1 cellular context compared by ENCODE assay signal in genomic region chr16:12612598-12613101, GRCh38.
TF ChIP-seq lines count a peak whose summit lies in the region.

No MANE protein-coding gene starts in this region.

TF ChIP-seq in K562, 482 proteins besides CTCF, POLR2A, EP300 and RAD21 (continued from another document and continues in another):
- TF ChIP-seq BCLAF1 (IDR thresholded peaks at IDR 0.05; ENCODE audit: borderline replicate concordance in 1 of 2, control insufficient read depth in 1 of 2, low read depth in 2 of 2, low read length in 1 of 2) (no peak), FOXA1 (IDR thresholded peaks at IDR 0.05; ENCODE audit: borderline replicate concordance) (no peak), CEBPZ (IDR thresholded peaks at IDR 0.05; ENCODE audit: borderline replicate concordance, low read depth, low read length) (no peak), BCOR (IDR thresholded peaks at IDR 0.05) (no peak), KLF1 (tag; IDR thresholded peaks at IDR 0.05) (peak; percentile 23; the same call in 1 of the 2 replicates), ELK1 (CRISPR knock-in tag; IDR thresholded peaks at IDR 0.05) (no peak), PRMT5 (CRISPR knock-in tag; IDR thresholded peaks at IDR 0.05) (no peak), ZBED1 (IDR thresholded peaks at IDR 0.05) (no peak), HDAC1 (IDR thresholded peaks at IDR 0.05) (peak in 1 of 2 experiments; percentile 58; a peak in 2 of 4 replicates), MTA3 (IDR thresholded peaks at IDR 0.05; ENCODE audit: borderline replicate concordance) (no peak), SLC30A9 (CRISPR knock-in tag; IDR thresholded peaks at IDR 0.05) (no peak), ZNF239 (CRISPR knock-in tag; IDR thresholded peaks at IDR 0.05) (no peak), NCOA1 (IDR thresholded peaks at IDR 0.05; ENCODE audit: low read depth) (peak; percentile 71; the same call in 1 of the 2 replicates), FOS (IDR thresholded peaks at IDR 0.05; ENCODE audit: extremely low read depth, insufficient read length) (peak; percentile 60), CBX5 (IDR thresholded peaks at IDR 0.05; ENCODE audit: borderline replicate concordance, low read depth) (no peak), ZNF280B (CRISPR knock-in tag; IDR thresholded peaks at IDR 0.05) (no peak), ZNF23 (CRISPR knock-in tag; IDR thresholded peaks at IDR 0.05) (no peak), ARID3A (IDR thresholded peaks at IDR 0.05; ENCODE audit: borderline replicate concordance, low read depth, low read length) (no peak), ZNF609 (CRISPR knock-in tag; IDR thresholded peaks at IDR 0.05; ENCODE audit: borderline replicate concordance) (no peak), ETV5 (CRISPR knock-in tag; IDR thresholded peaks at IDR 0.05; ENCODE audit: low read depth) (no peak), PTBP1 (IDR thresholded peaks at IDR 0.05; ENCODE audit: low read depth, low read length) (no peak), AFF1 (IDR thresholded peaks at IDR 0.05; ENCODE audit: low read depth in 1 of 2, partially characterized antibody in 2 of 2) (peak in 1 of 2 experiments; percentile 53), SP2 (IDR thresholded peaks at IDR 0.05; ENCODE audit: extremely low read depth, low read depth, low read length, poor library complexity, severe bottlenecking) (no peak), CXXC5 (CRISPR knock-in tag; IDR thresholded peaks at IDR 0.05) (no peak), CBFA2T2 (conservative IDR thresholded peaks at IDR 0.05) (peak; percentile 71), CHD1 (IDR thresholded peaks at IDR 0.05; ENCODE audit: low read length) (no peak), GTF2F1 (IDR thresholded peaks at IDR 0.05; ENCODE audit: low read depth, low read length) (no peak), E2F8 (IDR thresholded peaks at IDR 0.05; ENCODE audit: low read depth, partially characterized antibody) (no peak), NR1H2 (CRISPR knock-in tag; IDR thresholded peaks at IDR 0.05) (no peak), ESRRB (CRISPR knock-in tag; IDR thresholded peaks at IDR 0.05; ENCODE audit: borderline replicate concordance) (no peak), ZNF644 (tag; IDR thresholded peaks at IDR 0.05; ENCODE audit: low read depth) (no peak)
